Comparison of ENCODE assay signal across 20 cellular contexts in the genomic region with DNA sequence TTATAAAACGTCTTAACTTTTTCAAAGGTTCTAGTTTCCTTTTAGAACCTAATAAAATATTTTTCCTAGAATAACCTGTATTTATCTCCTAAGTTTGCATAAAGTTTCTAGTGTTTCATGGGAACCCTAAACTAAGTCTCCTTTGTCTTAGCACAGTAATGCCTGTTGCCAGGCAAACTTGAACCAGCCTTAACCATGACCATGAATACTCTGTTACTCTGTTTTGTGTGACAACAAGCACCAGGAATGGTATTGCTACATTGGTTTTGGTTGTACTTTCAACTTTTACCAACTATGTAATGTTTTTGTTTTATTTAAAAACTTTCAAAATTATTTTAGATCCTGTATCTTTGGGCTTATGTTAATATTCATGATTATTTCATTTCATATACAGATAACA.
DNase-seq lines count a peak whose midpoint lies in the region; ATAC-seq and TF ChIP-seq lines count a peak whose summit lies in the region.
"Had no signal": no experiment of that assay in that cellular context is flagged by ENCODE, and none has a peak within 500 bp of the region (broad histone marks: within the 10 kb centered on the region; RNA-seq: fewer than 3 reads in every experiment).

No MANE protein-coding gene starts in this region.

- intact Hi-C loops in PC-3 (cut with micrococcal nuclease) = no loop called here
- intact Hi-C loops in colonic mucosa (cut with DNase I) = no loop called here

- no peaks in the 10 kb centered on the region for H4K20me1 ChIP-seq in GM23248 (ENCODE audit: insufficient read depth)
- no peaks in the 10 kb centered on the region for H4K20me1 ChIP-seq in PC-3 (ENCODE audit: low read length)

- H3K9me3 ChIP-seq in GM23248 (ENCODE audit: low read depth) = no peaks in the 10 kb centered on the region
- no peaks in the 10 kb centered on the region for H3K9me3 ChIP-seq in PC-3 (ENCODE audit: low read length)
- no peaks in the 10 kb centered on the region for H3K9me3 ChIP-seq in colonic mucosa
- H3K9me3 ChIP-seq: breast epithelium, Caco-2, psoas muscle, SJCRH30, testis had no signal

- no peaks in the 10 kb centered on the region for H3K9me2 ChIP-seq in GM23248 (ENCODE audit: insufficient read depth)
- no peaks in the 10 kb centered on the region for H3K9me2 ChIP-seq in PC-3 (replicated peaks; ENCODE audit: low read length)

- H3K4me1 ChIP-seq in GM23248 (ENCODE audit: insufficient read depth) = no peaks in the 10 kb centered on the region
- no peaks in the 10 kb centered on the region for H3K4me1 ChIP-seq in PC-3 (ENCODE audit: insufficient read depth, low read length)
- no peaks in the 10 kb centered on the region for H3K4me1 ChIP-seq in colonic mucosa
- H3K4me1 ChIP-seq: breast epithelium, psoas muscle, SJCRH30, testis had no signal

- H3F3A ChIP-seq in GM23248 (ENCODE audit: insufficient read depth) = no peaks in the 10 kb centered on the region
- no peaks in the 10 kb centered on the region for H3F3A ChIP-seq in PC-3 (ENCODE audit: low read length, unreplicated experiment)

- CTCF ChIA-PET in PC-3 (lab: Charles Lee) = no interaction called here

- 94 to 95% methylated on average over 1 of the region's 1 CpG for WGBS in GM23248 (ENCODE audit: low coverage in 1 of 2, low lambda C conversion rate in 2 of 2, missing lambda C conversion rate in 2 of 2), 2 experiments

- POLR2A ChIA-PET in PC-3 (lab: Charles Lee; ENCODE audit: unreplicated experiment) = no interaction called here

- no peak overlapping the region for H3K4me2 ChIP-seq in GM23248 (ENCODE audit: unreplicated experiment)
- H3K4me2 ChIP-seq in PC-3 (ENCODE audit: low read length) = no peak overlapping the region
- H3K4me2 ChIP-seq: KMS-11 had no signal

- H3K4me3 ChIP-seq in GM23248 (no peak overlapping the region), PC-3 (ENCODE audit: low read length) (no peak overlapping the region), colonic mucosa (no peak overlapping the region)
- H3K4me3 ChIP-seq: breast epithelium, psoas muscle, SJCRH30, testis had no signal

- DNase-seq in GM23248 = peak; percentile 19
- peak; percentile 23 for DNase-seq in fibroblast of peridontal ligament (ENCODE audit: extremely low read depth)
- DNase-seq in PC-3 = no peak
- no peak for DNase-seq in colonic mucosa
- DNase-seq in A172 (ENCODE audit: low spot score) = no peak
- DNase-seq in activated CD8-positive, alpha-beta memory T cell treated with anti-CD3 and anti-CD28 coated beads, Interleukin-2, amount 50 U/mL, for 4 hours = no peak
- DNase-seq: activated CD4-positive, CD25-positive, alpha-beta regulatory T cell; activated CD8-positive, alpha-beta memory T cell treated with anti-CD3 and anti-CD28 coated beads for 24 hours; Caco-2; NCI-H1048; NCI-H2081; NCI-H510A treated with DMSO at 0.1 percent for 48 hours; nephron progenitor cell; psoas muscle; SJCRH30; testis had no signal

- H3K9ac ChIP-seq in GM23248 (no peak overlapping the region), PC-3 (ENCODE audit: low read length) (no peak overlapping the region), colonic mucosa (ENCODE audit: low read depth in 2 of 2, low read length in 2 of 2) (no peak overlapping the region)
- H3K9ac ChIP-seq: KMS-11 had no signal

- H2AFZ ChIP-seq in GM23248 (no peak overlapping the region), PC-3 (ENCODE audit: low read length) (no peak overlapping the region)

- in situ Hi-C loops in GM23248 (cut with MboI) = no loop called here

- H3K79me2 ChIP-seq in GM23248 (ENCODE audit: insufficient read depth) (no peaks in the 10 kb centered on the region), PC-3 (ENCODE audit: low read length) (no peaks in the 10 kb centered on the region)

- BruUV-seq in PC-3 (replicated peaks; lab: Mats Ljungman, UMichigan) = no TSS peak

- H3K27ac ChIP-seq in GM23248 = no peak overlapping the region
- no peak overlapping the region for H3K27ac ChIP-seq in PC-3 (ENCODE audit: low read length)
- H3K27ac ChIP-seq in colonic mucosa = no peak overlapping the region
- H3K27ac ChIP-seq: breast epithelium, KMS-11, psoas muscle, SJCRH30, testis had no signal

- ATAC-seq in GM18867 (IDR thresholded peaks at IDR 0.05; ENCODE audit: unreplicated experiment) (peak; percentile 60), HG03175 (IDR thresholded peaks at IDR 0.05; ENCODE audit: unreplicated experiment) (peak; percentile 45), PC-3 (no peak)
- ATAC-seq: psoas muscle had no signal

- no peak for TF ChIP-seq CTCF in PC-3 (conservative IDR thresholded peaks at IDR 0.05; ENCODE audit: low read depth, low read length)
- no peak for TF ChIP-seq CTCF in colonic mucosa (IDR thresholded peaks at IDR 0.05)

- H3K36me3 ChIP-seq in GM23248 (ENCODE audit: low read depth) (no peaks in the 10 kb centered on the region), PC-3 (ENCODE audit: low read depth, low read length) (no peaks in the 10 kb centered on the region), colonic mucosa (no peaks in the 10 kb centered on the region)
- H3K36me3 ChIP-seq: breast epithelium, SJCRH30 had no signal

- H3K27me3 ChIP-seq in GM23248 (replicated peaks; ENCODE audit: insufficient read depth) (no peaks in the 10 kb centered on the region), PC-3 (ENCODE audit: low read length) (no peaks in the 10 kb centered on the region), colonic mucosa (no peaks in the 10 kb centered on the region)
- H3K27me3 ChIP-seq: breast epithelium, SJCRH30, testis had no signal

Comparison
In these comparisons a context has a peak if more than half of its experiments do, and no peak if none do; other contexts are left out.
1. DNase-seq: peak in GM23248 (single experiment) and fibroblast of peridontal ligament (single experiment); none in PC-3 (single experiment), colonic mucosa (single experiment), A172 (single experiment) and activated CD8-positive, alpha-beta memory T cell treated with anti-CD3 and anti-CD28 coated beads, Interleukin-2, amount 50 U/mL, for 4 hours (single experiment).